In the genomic region with DNA sequence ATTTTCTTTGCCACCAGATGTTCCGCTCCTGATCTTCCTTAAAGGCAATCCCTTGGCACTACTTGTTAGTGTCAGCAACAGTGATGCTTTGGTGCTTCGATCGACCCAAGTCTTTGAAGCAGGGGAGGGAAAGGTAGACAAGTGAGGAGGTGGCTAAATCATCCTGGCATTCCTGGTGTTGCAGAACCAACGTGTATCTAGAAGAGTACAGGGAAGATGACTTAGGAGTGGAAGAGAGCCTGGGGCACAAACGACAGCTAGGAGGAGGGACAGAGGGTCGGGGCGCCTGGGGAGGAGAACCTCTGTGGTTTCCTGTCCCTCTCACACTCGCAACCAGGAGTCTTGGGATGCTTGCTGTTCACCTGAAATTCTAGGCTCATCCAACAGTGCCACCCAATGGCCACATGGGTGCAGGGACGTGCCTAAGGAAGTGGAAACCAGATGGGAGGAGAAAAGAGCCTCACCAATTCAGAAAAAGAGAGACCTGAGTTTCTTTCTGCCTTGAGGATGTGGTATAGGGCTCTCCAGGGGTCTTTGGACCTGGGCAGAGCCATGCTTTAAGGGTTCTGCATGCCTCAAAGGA, we compare ENCODE assay signal across 8 cellular contexts. TPM values are rescaled to one million over a fixed set of nuclear protein-coding genes. Genes with fewer than 3 reads are reported as not detected.
DNase-seq lines count a peak whose midpoint lies in the region; ATAC-seq, FAIRE-seq and TF ChIP-seq lines count a peak whose summit lies in the region.

No MANE protein-coding gene starts in this region.

- TF ChIP-seq CTCF in epithelial cell of proximal tubule (conservative IDR thresholded peaks at IDR 0.05; ENCODE audit: low read depth, low read length) (peak; percentile 89), upper lobe of right lung (IDR thresholded peaks at IDR 0.05) (peak; percentile 71)

- H3K4me1 Mint-ChIP-seq in activated CD4-positive, alpha-beta T cell treated with anti-CD3 and anti-CD28 coated beads, Interleukin-2, amount 10 ng/mL, durations not matched to agents 24 days and 14 days, result peaks cover 40% of the 10 kb centered on the region

- no peaks in the 10 kb centered on the region for H4K20me1 ChIP-seq in BLaER1

- H3K36me3 Mint-ChIP-seq in activated CD4-positive, alpha-beta T cell treated with anti-CD3 and anti-CD28 coated beads, Interleukin-2, amount 10 ng/mL, durations not matched to agents 24 days and 14 days (ENCODE audit: low read depth), result peaks cover 5% of the 10 kb centered on the region

- no peak overlapping the region for H3K4me3 Mint-ChIP-seq in activated CD4-positive, alpha-beta T cell treated with anti-CD3 and anti-CD28 coated beads, Interleukin-2, amount 10 ng/mL, durations not matched to agents 24 days and 14 days

- H3K27ac ChIP-seq in BLaER1 (no peak overlapping the region), upper lobe of right lung (no peak overlapping the region)

- H3K36me3 ChIP-seq in BLaER1 (no peaks in the 10 kb centered on the region), upper lobe of right lung (no peaks in the 10 kb centered on the region)

- H3K27me3 Mint-ChIP-seq in activated CD4-positive, alpha-beta T cell treated with anti-CD3 and anti-CD28 coated beads, Interleukin-2, amount 10 ng/mL, durations not matched to agents 24 days and 14 days, result no peaks in the 10 kb centered on the region

- peak overlapping the region; percentile 64 for H3K4me2 ChIP-seq in BLaER1

- H3K4me1 ChIP-seq in BLaER1 (peaks cover 34% of the 10 kb centered on the region), upper lobe of right lung (peaks cover 11% of the 10 kb centered on the region)

- TF ChIP-seq POLR2A in H54 (IDR thresholded peaks at IDR 0.05; ENCODE audit: low read depth, low read length), result no peak

- H3K9ac ChIP-seq in BLaER1, result no peak overlapping the region

- no peak overlapping the region for H3K27ac Mint-ChIP-seq in activated CD4-positive, alpha-beta T cell treated with anti-CD3 and anti-CD28 coated beads, Interleukin-2, amount 10 ng/mL, durations not matched to agents 24 days and 14 days

- ATAC-seq in upper lobe of right lung, result peak; percentile 56

- DNase-seq in H54 (ENCODE audit: insufficient read length, low spot score) (peak; percentile 64), NCI-H345 (lab: John Stamatoyannopoulos, UW) (peak; percentile 86), epithelial cell of proximal tubule (ENCODE audit: low read depth) (no peak), mucosa of gallbladder (ENCODE audit: low spot score) (peak; percentile 75), upper lobe of right lung (peak; percentile 71), GM19240 (ENCODE audit: insufficient read length, low spot score) (no peak)
- peak; percentile 89 for DNase-seq in activated CD4-positive, alpha-beta T cell treated with anti-CD3 and anti-CD28 coated beads, Interleukin-2, amount 10 ng/mL, durations not matched to agents 24 days and 14 days

- H3K9me3 ChIP-seq in BLaER1 (no peaks in the 10 kb centered on the region), upper lobe of right lung (no peaks in the 10 kb centered on the region)

- H3K9me3 Mint-ChIP-seq in activated CD4-positive, alpha-beta T cell treated with anti-CD3 and anti-CD28 coated beads, Interleukin-2, amount 10 ng/mL, durations not matched to agents 24 days and 14 days, result no peaks in the 10 kb centered on the region

- H3K27me3 ChIP-seq in BLaER1, result peaks cover 14% of the 10 kb centered on the region
- H3K27me3 ChIP-seq in upper lobe of right lung, result peaks cover 12% of the 10 kb centered on the region

- intact Hi-C loops in activated CD4-positive, alpha-beta T cell treated with anti-CD3 and anti-CD28 coated beads, Interleukin-2, amount 10 ng/mL, durations not matched to agents 24 days and 14 days (cut with micrococcal nuclease), result loop anchor here (1.0 to 2.0 kb wide), 3 partner anchors 59 to 413 kb away; no protein-coding TSS in a partner anchor
- intact Hi-C loops in upper lobe of right lung (cut with DNase I), result no loop called here

- no peak overlapping the region for H3K4me3 ChIP-seq in BLaER1
- H3K4me3 ChIP-seq in epithelial cell of proximal tubule (ENCODE audit: low read depth, low read length), result no peak overlapping the region
- H3K4me3 ChIP-seq in upper lobe of right lung, result no peak overlapping the region

- no peak for FAIRE-seq in H54 (lab: Jason Lieb, UNC)

RNA-seq across cellular contexts. Expression of a gene that starts 9.5 kb away (rescaled TPM):
- 0.36 and 0.58 TPM in 2 replicates for total RNA-seq in activated CD4-positive, alpha-beta T cell treated with anti-CD3 and anti-CD28 coated beads, Interleukin-2, amount 10 ng/mL, durations not matched to agents 24 days and 14 days
- total RNA-seq in epithelial cell of proximal tubule (not detected in 2 replicates), mucosa of gallbladder (1.8 TPM), upper lobe of right lung (0.64 TPM)

RNA-seq across cellular contexts. Expression of a gene that starts 59.1 kb away (rescaled TPM):
- total RNA-seq in activated CD4-positive, alpha-beta T cell treated with anti-CD3 and anti-CD28 coated beads, Interleukin-2, amount 10 ng/mL, durations not matched to agents 24 days and 14 days, result 26.9 and 29.5 TPM in 2 replicates
- total RNA-seq in epithelial cell of proximal tubule (not detected in 2 replicates), mucosa of gallbladder (3.5 TPM), upper lobe of right lung (8.9 TPM)

Comparison
In these comparisons a context has a peak if more than half of its experiments do, and no peak if none do; other contexts are left out.
1. DNase-seq: peak in H54 (single experiment), NCI-H345 (single experiment), activated CD4-positive, alpha-beta T cell treated with anti-CD3 and anti-CD28 coated beads, Interleukin-2, amount 10 ng/mL, durations not matched to agents 24 days and 14 days (single experiment), mucosa of gallbladder (single experiment) and upper lobe of right lung (single experiment); none in epithelial cell of proximal tubule (single experiment) and GM19240 (single experiment).